In genomic region chr2:107529146-107529545, GRCh38 we compare ENCODE assay signal across 11 cellular contexts.
DNase-seq lines count a peak whose midpoint lies in the region; TF ChIP-seq lines count a peak whose summit lies in the region.
"Had no signal": no experiment of that assay in that cellular context is flagged by ENCODE, and none has a peak within 500 bp of the region (broad histone marks: within the 10 kb centered on the region; RNA-seq: fewer than 3 reads in every experiment).

No MANE protein-coding gene starts in this region.

- no peaks in the 10 kb centered on the region for H3K4me1 ChIP-seq in endodermal cell (ENCODE audit: control insufficient read depth, insufficient read depth, low read length)
- H3K4me1 ChIP-seq: body of pancreas had no signal

- no peaks in the 10 kb centered on the region for H3K27me3 Mint-ChIP-seq in endodermal cell (ENCODE audit: insufficient read depth)

- peaks cover 8% of the 10 kb centered on the region for H3K9me3 Mint-ChIP-seq in endodermal cell

- H3K36me3 ChIP-seq in endodermal cell (ENCODE audit: control insufficient read depth, insufficient read depth, low read length) (no peaks in the 10 kb centered on the region), WERI-Rb-1 (no peaks in the 10 kb centered on the region)

- DNase-seq in HT-29 (ENCODE audit: low spot score) (peak; percentile 12), NCI-H446 (lab: John Stamatoyannopoulos, UW) (peak; percentile 28 to 72), endodermal cell (peak; percentile 44), renal cortical epithelial cell (ENCODE audit: low read depth) (peak; percentile 48), WERI-Rb-1 (no peak), C1 segment of cervical spinal cord (lab: John Stamatoyannopoulos, UW) (no peak), NCI-H146 treated with DMSO at 0.1 percent for 48 hours (lab: John Stamatoyannopoulos, UW; ENCODE audit: unreplicated experiment) (no peak)
- DNase-seq: activated T-cell treated with anti-CD3 and anti-CD28 coated beads, Interleukin-2, amount 50 U/mL, for 1 hour; HCEC 1CT; NCI-H1436 had no signal

- no peaks in the 10 kb centered on the region for H3K36me3 Mint-ChIP-seq in endodermal cell (ENCODE audit: low read depth)

- H3K9ac ChIP-seq in endodermal cell (ENCODE audit: extremely low read depth, low read length, poor library complexity, severe bottlenecking), result no peak overlapping the region

- no peak overlapping the region for H3K4me3 Mint-ChIP-seq in endodermal cell

- H3K4me3 ChIP-seq in endodermal cell (ENCODE audit: low read length) (no peak overlapping the region), WERI-Rb-1 (ENCODE audit: low read depth, low read length) (no peak overlapping the region)
- H3K4me3 ChIP-seq: body of pancreas had no signal

- 88% methylated on average over 1 of the region's 1 CpG; no CpG with 5 or more reads in 1 of the 2 experiments for WGBS in endodermal cell (ENCODE audit: insufficient coverage in 1 of 2, insufficient read length in 1 of 2), 2 experiments

- H3K27ac Mint-ChIP-seq in endodermal cell, result no peak overlapping the region

- TF ChIP-seq CTCF in endodermal cell (conservative IDR thresholded peaks at IDR 0.05), result no peak
- no peak for TF ChIP-seq CTCF in WERI-Rb-1 (IDR thresholded peaks at IDR 0.05; ENCODE audit: low read depth, low read length)

- no peak overlapping the region for H3K27ac ChIP-seq in endodermal cell (ENCODE audit: low read depth, low read length)
- H3K27ac ChIP-seq in WERI-Rb-1, result no peak overlapping the region
- H3K27ac ChIP-seq: body of pancreas had no signal

- H3K27me3 ChIP-seq in endodermal cell (ENCODE audit: control insufficient read depth, insufficient read depth, low read length, poor library complexity, severe bottlenecking), result no peaks in the 10 kb centered on the region
- peaks cover 23% of the 10 kb centered on the region for H3K27me3 ChIP-seq in WERI-Rb-1 (ENCODE audit: insufficient read depth, low read depth, severe bottlenecking)
- H3K27me3 ChIP-seq: body of pancreas had no signal

- H3K9me3 ChIP-seq in endodermal cell (ENCODE audit: control insufficient read depth, low read length) (no peaks in the 10 kb centered on the region), WERI-Rb-1 (ENCODE audit: severe bottlenecking) (no peaks in the 10 kb centered on the region)
- H3K9me3 ChIP-seq: body of pancreas had no signal

- no peaks in the 10 kb centered on the region for H3K4me1 Mint-ChIP-seq in endodermal cell

Comparison
In these comparisons a context has a peak if more than half of its experiments do, and no peak if none do; other contexts are left out.
1. DNase-seq: peak in HT-29 (single experiment), NCI-H446 (2 of 2), endodermal cell (single experiment) and renal cortical epithelial cell (single experiment); none in WERI-Rb-1 (single experiment), C1 segment of cervical spinal cord (0 of 14) and NCI-H146 treated with DMSO at 0.1 percent for 48 hours (single experiment).